8 cellular contexts compared by ENCODE assay signal in the genomic region with DNA sequence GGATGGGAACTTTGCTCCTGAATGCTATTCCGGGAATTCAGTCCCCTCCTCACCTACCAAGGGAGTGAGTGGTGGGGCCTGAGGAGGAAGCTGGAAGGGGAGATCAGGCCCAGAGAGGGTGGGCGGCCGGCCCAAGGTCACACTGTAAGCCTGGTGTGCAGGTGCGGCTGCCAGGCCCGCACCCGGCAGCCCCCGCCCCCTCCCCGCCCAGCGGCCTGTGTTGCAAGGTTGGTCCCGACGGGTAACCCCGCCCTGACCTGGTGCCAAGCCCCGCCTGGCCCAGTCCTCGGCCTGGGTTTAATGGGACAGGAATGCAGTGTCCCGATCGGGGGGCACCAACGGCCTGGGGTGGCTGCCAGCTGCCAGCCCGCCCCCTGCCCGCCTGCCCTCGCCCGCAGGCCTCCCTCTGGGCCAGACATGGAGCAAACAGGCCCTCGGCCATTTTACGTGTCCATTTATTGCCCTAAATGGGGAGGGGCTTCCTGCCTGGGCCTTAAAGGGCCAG. TPM values are rescaled to one million over a fixed set of nuclear protein-coding genes. Genes with fewer than 3 reads are reported as not detected.
DNase-seq lines count a peak whose midpoint lies in the region; ATAC-seq and TF ChIP-seq lines count a peak whose summit lies in the region.

No MANE protein-coding gene starts in this region.

- H3K9ac ChIP-seq in stomach smooth muscle (ENCODE audit: low read length in 2 of 2): peak overlapping the region; percentile 60 to 69

- no peak for ATAC-seq in activated T-cell treated with anti-CD3 and anti-CD28 coated beads, Interleukin-2, amount 50 U/mL, for 4 hours

- H3K4me1 ChIP-seq in hepatocyte (ENCODE audit: insufficient read depth) (peaks cover 59% of the 10 kb centered on the region), stomach smooth muscle (ENCODE audit: control insufficient read depth, insufficient read depth, low read length) (peaks cover 68% of the 10 kb centered on the region)

- DNase-seq in HT-29 (ENCODE audit: low spot score): peak; percentile 82
- no peak for DNase-seq in activated T-cell treated with anti-CD3 and anti-CD28 coated beads, Interleukin-2, amount 50 U/mL, for 4 hours
- peak; percentile 85 for DNase-seq in hepatocyte (ENCODE audit: low spot score)
- no peak for DNase-seq in D341Med (ENCODE audit: low spot score)
- DNase-seq in chondrocyte (ENCODE audit: low spot score): no peak
- no peak for DNase-seq in NCI-H1417 treated with DMSO at 0.1 percent for 48 hours (lab: John Stamatoyannopoulos, UW)
- DNase-seq in glutamatergic neuron: no peak

- H3K27ac Mint-ChIP-seq in chondrocyte (ENCODE audit: unreplicated experiment): no peak overlapping the region
- no peak overlapping the region for H3K27ac Mint-ChIP-seq in glutamatergic neuron (ENCODE audit: unreplicated experiment)

- peaks cover 77% of the 10 kb centered on the region for H4K20me1 ChIP-seq in hepatocyte (ENCODE audit: insufficient read depth, poor library complexity, severe bottlenecking)

- H3K79me2 ChIP-seq in hepatocyte: peaks cover 89% of the 10 kb centered on the region

- H3K9me3 ChIP-seq in hepatocyte (ENCODE audit: low read depth): no peaks in the 10 kb centered on the region
- H3K9me3 ChIP-seq in stomach smooth muscle (ENCODE audit: control insufficient read depth in 2 of 2, low read length in 2 of 2): no peaks in the 10 kb centered on the region

- H3K27me3 ChIP-seq in hepatocyte: no peaks in the 10 kb centered on the region
- H3K27me3 ChIP-seq in stomach smooth muscle (ENCODE audit: control insufficient read depth in 1 of 2, insufficient read depth in 2 of 2, low read length in 2 of 2): no peaks in the 10 kb centered on the region

- 47% methylated on average over 19 of the region's 23 CpGs for WGBS in hepatocyte (ENCODE audit: low lambda C conversion rate, missing lambda C conversion rate)

- H3K4me1 Mint-ChIP-seq in activated T-cell treated with anti-CD3 and anti-CD28 coated beads, Interleukin-2, amount 50 U/mL, for 4 hours (ENCODE audit: low read depth): peaks cover 38% of the 10 kb centered on the region
- peaks cover 38% of the 10 kb centered on the region for H3K4me1 Mint-ChIP-seq in chondrocyte (ENCODE audit: low read depth)
- H3K4me1 Mint-ChIP-seq in glutamatergic neuron (ENCODE audit: low read depth, unreplicated experiment): peaks cover 5% of the 10 kb centered on the region

- no peak overlapping the region for H2AFZ ChIP-seq in hepatocyte

- no peaks in the 10 kb centered on the region for H3K9me2 ChIP-seq in hepatocyte (replicated peaks; ENCODE audit: insufficient read depth)

- H3K36me3 Mint-ChIP-seq in activated T-cell treated with anti-CD3 and anti-CD28 coated beads, Interleukin-2, amount 50 U/mL, for 4 hours (ENCODE audit: insufficient read depth): peaks cover 3% of the 10 kb centered on the region
- peaks cover 2% of the 10 kb centered on the region for H3K36me3 Mint-ChIP-seq in chondrocyte (ENCODE audit: low read depth)
- no peaks in the 10 kb centered on the region for H3K36me3 Mint-ChIP-seq in glutamatergic neuron (ENCODE audit: unreplicated experiment)

- no peaks in the 10 kb centered on the region for H3K9me3 Mint-ChIP-seq in activated T-cell treated with anti-CD3 and anti-CD28 coated beads, Interleukin-2, amount 50 U/mL, for 4 hours
- H3K9me3 Mint-ChIP-seq in chondrocyte (ENCODE audit: low read depth) (no peaks in the 10 kb centered on the region), glutamatergic neuron (ENCODE audit: unreplicated experiment) (peaks cover 10% of the 10 kb centered on the region)

- H3K4me2 ChIP-seq in hepatocyte: peak overlapping the region; percentile 98

- no peak for TF ChIP-seq CTCF in hepatocyte (IDR thresholded peaks at IDR 0.05; ENCODE audit: poor library complexity)
- TF ChIP-seq CTCF in chondrocyte (IDR thresholded peaks at IDR 0.05): no peak
- no peak for TF ChIP-seq CTCF in glutamatergic neuron (IDR thresholded peaks at IDR 0.05; ENCODE audit: partially characterized antibody, unreplicated experiment)

- no peak overlapping the region for H3K4me3 ChIP-seq in hepatocyte
- peak overlapping the region; percentile 49 to 80 for H3K4me3 ChIP-seq in stomach smooth muscle (ENCODE audit: low read length in 2 of 2)

- H3K27ac ChIP-seq in hepatocyte (peak overlapping the region; percentile 98), stomach smooth muscle (ENCODE audit: low read length) (peak overlapping the region; percentile 90)

- H3K4me3 Mint-ChIP-seq in activated T-cell treated with anti-CD3 and anti-CD28 coated beads, Interleukin-2, amount 50 U/mL, for 4 hours: peak overlapping the region; percentile 67
- H3K4me3 Mint-ChIP-seq in chondrocyte (ENCODE audit: unreplicated experiment) (no peak overlapping the region), glutamatergic neuron (ENCODE audit: unreplicated experiment) (no peak overlapping the region)

- no peaks in the 10 kb centered on the region for H3K27me3 Mint-ChIP-seq in activated T-cell treated with anti-CD3 and anti-CD28 coated beads, Interleukin-2, amount 50 U/mL, for 4 hours (ENCODE audit: low read depth)
- H3K27me3 Mint-ChIP-seq in chondrocyte (ENCODE audit: low read depth) (no peaks in the 10 kb centered on the region), glutamatergic neuron (ENCODE audit: unreplicated experiment) (peaks cover 10% of the 10 kb centered on the region)

- H3K36me3 ChIP-seq in hepatocyte (replicated peaks; ENCODE audit: insufficient read depth, low read depth) (no peaks in the 10 kb centered on the region), stomach smooth muscle (ENCODE audit: control insufficient read depth in 2 of 2, insufficient read depth in 2 of 2, low read length in 2 of 2) (peaks cover 0 to 2% of the 10 kb centered on the region in 2 donors)

RNA-seq across cellular contexts. Expression of a gene that starts 5.5 kb away (rescaled TPM):
- total RNA-seq in HT-29 (2014; rRNA removed; shearing (Covaris generic)): 67.4 and 72.7 TPM in 2 replicates
- 10 to 100 TPM; 46.6 to 49.6 (median 47.4) TPM for total RNA-seq in activated T-cell treated with anti-CD3 and anti-CD28 coated beads, Interleukin-2, amount 50 U/mL, for 4 hours
- total RNA-seq in hepatocyte (19.2 and 23.3 TPM in 2 replicates), chondrocyte (29.4 to 29.9 TPM (median 29.5 TPM) in 3 replicates), glutamatergic neuron (ENCODE audit: unreplicated experiment) (21.8 TPM)
- 46.1 and 46.2 TPM in 2 replicates for polyA plus RNA-seq in hepatocyte

RNA-seq across cellular contexts. Expression of a gene that starts 53.7 kb away (rescaled TPM):
- total RNA-seq in HT-29 (2014; rRNA removed; shearing (Covaris generic)): 40.6 and 40.8 TPM in 2 replicates
- 10 to 100 TPM; 33.9 to 37.0 (median 35.3) TPM for total RNA-seq in activated T-cell treated with anti-CD3 and anti-CD28 coated beads, Interleukin-2, amount 50 U/mL, for 4 hours
- total RNA-seq in hepatocyte (16.7 and 18.1 TPM in 2 replicates), chondrocyte (26.3 to 29.7 TPM (median 26.7 TPM) in 3 replicates), glutamatergic neuron (ENCODE audit: unreplicated experiment) (95.8 TPM)
- polyA plus RNA-seq in hepatocyte: 8.3 and 15.0 TPM in 2 replicates

Comparison
In these comparisons a context has a peak if more than half of its experiments do, and no peak if none do; other contexts are left out.
1. DNase-seq: peak in HT-29 (single experiment) and hepatocyte (single experiment); none in activated T-cell treated with anti-CD3 and anti-CD28 coated beads, Interleukin-2, amount 50 U/mL, for 4 hours (single experiment), D341Med (single experiment), chondrocyte (single experiment), NCI-H1417 treated with DMSO at 0.1 percent for 48 hours (single experiment) and glutamatergic neuron (single experiment).